Comparison of ENCODE assay signal across 2 cellular contexts in genomic region chr13:80338781-80339577, GRCh38.
TF ChIP-seq lines count a peak whose summit lies in the region.

No MANE protein-coding gene starts in this region.

TF ChIP-seq in HEK293, 187 proteins besides CTCF, POLR2A, EP300 and RAD21 (continued from another document and continues in another):
- no peak for TF ChIP-seq ZNF174 (tag by site-specific recombination; IDR thresholded peaks at IDR 0.05)
- TF ChIP-seq ZNF335 (tag by site-specific recombination; conservative IDR thresholded peaks at IDR 0.05): peak; percentile 93
- TF ChIP-seq, protein P1, sequence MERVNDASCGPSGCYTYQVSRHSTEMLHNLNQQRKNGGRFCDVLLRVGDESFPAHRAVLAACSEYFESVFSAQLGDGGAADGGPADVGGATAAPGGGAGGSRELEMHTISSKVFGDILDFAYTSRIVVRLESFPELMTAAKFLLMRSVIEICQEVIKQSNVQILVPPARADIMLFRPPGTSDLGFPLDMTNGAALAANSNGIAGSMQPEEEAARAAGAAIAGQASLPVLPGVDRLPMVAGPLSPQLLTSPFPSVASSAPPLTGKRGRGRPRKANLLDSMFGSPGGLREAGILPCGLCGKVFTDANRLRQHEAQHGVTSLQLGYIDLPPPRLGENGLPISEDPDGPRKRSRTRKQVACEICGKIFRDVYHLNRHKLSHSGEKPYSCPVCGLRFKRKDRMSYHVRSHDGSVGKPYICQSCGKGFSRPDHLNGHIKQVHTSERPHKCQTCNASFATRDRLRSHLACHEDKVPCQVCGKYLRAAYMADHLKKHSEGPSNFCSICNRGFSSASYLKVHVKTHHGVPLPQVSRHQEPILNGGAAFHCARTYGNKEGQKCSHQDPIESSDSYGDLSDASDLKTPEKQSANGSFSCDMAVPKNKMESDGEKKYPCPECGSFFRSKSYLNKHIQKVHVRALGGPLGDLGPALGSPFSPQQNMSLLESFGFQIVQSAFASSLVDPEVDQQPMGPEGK (tag by site-specific recombination; IDR thresholded peaks at IDR 0.05): peak; percentile 89
- TF ChIP-seq ZNF423 (tag by site-specific recombination; IDR thresholded peaks at IDR 0.05): peak; percentile 91
- no peak for TF ChIP-seq ZNF433 (tag by site-specific recombination; IDR thresholded peaks at IDR 0.05; ENCODE audit: low read depth)
- peak; percentile 74 for TF ChIP-seq SP2 (tag by site-specific recombination; IDR thresholded peaks at IDR 0.05)
- peak; percentile 36; the same call in 1 of the 2 replicates for TF ChIP-seq ZNF341 (tag by site-specific recombination; IDR thresholded peaks at IDR 0.05; ENCODE audit: low read depth)
- no peak for TF ChIP-seq ZNF26 (tag by site-specific recombination; IDR thresholded peaks at IDR 0.05)
- no peak for TF ChIP-seq AEBP2 (tag by site-specific recombination; IDR thresholded peaks at IDR 0.05; ENCODE audit: borderline replicate concordance)
- TF ChIP-seq ZNF37A (tag by site-specific recombination; IDR thresholded peaks at IDR 0.05): peak; percentile 72; the same call in 1 of the 2 replicates
- peak; percentile 98 for TF ChIP-seq ZFHX2 (tag by site-specific recombination; conservative IDR thresholded peaks at IDR 0.05)
- no peak for TF ChIP-seq MYNN (tag by site-specific recombination; IDR thresholded peaks at IDR 0.05; ENCODE audit: borderline replicate concordance)
- TF ChIP-seq ZFP37 (tag by site-specific recombination; IDR thresholded peaks at IDR 0.05): peak; percentile 69; the same call in 1 of the 2 replicates
- TF ChIP-seq ZNF350 (tag by site-specific recombination; IDR thresholded peaks at IDR 0.05): no peak
- peak; percentile 73 for TF ChIP-seq PRDM1 (tag by site-specific recombination; IDR thresholded peaks at IDR 0.05)
- no peak for TF ChIP-seq ZBTB1 (tag by site-specific recombination; IDR thresholded peaks at IDR 0.05)
- no peak; the same call in 1 of the 2 replicates for TF ChIP-seq SCRT2 (tag by site-specific recombination; IDR thresholded peaks at IDR 0.05)
- TF ChIP-seq WT1 (tag by site-specific recombination; IDR thresholded peaks at IDR 0.05): peak; percentile 46; the same call in 1 of the 2 replicates
- no peak for TF ChIP-seq ZXDB (tag by site-specific recombination; IDR thresholded peaks at IDR 0.05)
- TF ChIP-seq ZNF626 (tag by site-specific recombination; IDR thresholded peaks at IDR 0.05): no peak
- no peak for TF ChIP-seq ZNF248 (tag by site-specific recombination; IDR thresholded peaks at IDR 0.05)
- TF ChIP-seq, protein P2, sequence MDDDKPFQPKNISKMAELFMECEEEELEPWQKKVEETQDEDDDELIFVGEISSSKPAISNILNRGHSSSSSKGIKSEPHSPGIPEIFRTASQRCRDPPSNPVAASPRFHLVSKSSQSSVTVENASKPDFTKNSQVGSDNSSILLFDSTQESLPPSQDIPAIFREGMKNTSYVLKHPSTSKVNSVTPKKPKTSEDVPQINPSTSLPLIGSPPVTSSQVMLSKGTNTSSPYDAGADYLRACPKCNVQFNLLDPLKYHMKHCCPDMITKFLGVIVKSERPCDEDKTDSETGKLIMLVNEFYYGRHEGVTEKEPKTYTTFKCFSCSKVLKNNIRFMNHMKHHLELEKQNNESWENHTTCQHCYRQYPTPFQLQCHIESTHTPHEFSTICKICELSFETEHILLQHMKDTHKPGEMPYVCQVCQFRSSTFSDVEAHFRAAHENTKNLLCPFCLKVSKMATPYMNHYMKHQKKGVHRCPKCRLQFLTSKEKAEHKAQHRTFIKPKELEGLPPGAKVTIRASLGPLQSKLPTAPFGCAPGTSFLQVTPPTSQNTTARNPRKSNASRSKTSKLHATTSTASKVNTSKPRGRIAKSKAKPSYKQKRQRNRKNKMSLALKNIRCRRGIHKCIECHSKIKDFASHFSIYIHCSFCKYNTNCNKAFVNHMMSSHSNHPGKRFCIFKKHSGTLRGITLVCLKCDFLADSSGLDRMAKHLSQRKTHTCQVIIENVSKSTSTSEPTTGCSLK (tag by site-specific recombination; IDR thresholded peaks at IDR 0.05): no peak
- no peak for TF ChIP-seq ZSCAN5A (tag by site-specific recombination; IDR thresholded peaks at IDR 0.05)
- no peak for TF ChIP-seq ZNF624 (tag by site-specific recombination; IDR thresholded peaks at IDR 0.05)
- TF ChIP-seq ZFP41 (tag by site-specific recombination; IDR thresholded peaks at IDR 0.05; ENCODE audit: borderline replicate concordance): no peak

TF ChIP-seq in HepG2, 621 proteins besides CTCF, POLR2A, EP300 and RAD21 (continued from another document):
- peak; percentile 43; the same call in 1 of the 2 replicates for TF ChIP-seq ARID5B (CRISPR knock-in tag; IDR thresholded peaks at IDR 0.05)
- TF ChIP-seq XRCC5 (optimal IDR thresholded peaks at IDR 0.05; ENCODE audit: low read length): peak; percentile 62
- TF ChIP-seq ZNF501 (CRISPR knock-in tag; IDR thresholded peaks at IDR 0.05): peak; percentile 26; the same call in 1 of the 2 replicates
- no peak for TF ChIP-seq SOX6 (IDR thresholded peaks at IDR 0.05)
- 0 out of 2 replicates have a peak, but pooled peaks have one; percentile 20 for TF ChIP-seq SOX6 (CRISPR knock-in tag; IDR thresholded peaks at IDR 0.05)
- TF ChIP-seq ZNF709 (CRISPR knock-in tag; IDR thresholded peaks at IDR 0.05): 0 out of 2 replicates have a peak, but pooled peaks have one; percentile 27
